In genomic region chr3:132231633-132232032, GRCh38 we compare ENCODE assay signal across 12 cellular contexts.
A peak's percentile ranks its signal among the peaks of the same experiment; 100 is the strongest.
DNase-seq lines count a peak whose midpoint lies in the region; ATAC-seq and TF ChIP-seq lines count a peak whose summit lies in the region.
"Had no signal": no experiment of that assay in that cellular context is flagged by ENCODE, and none has a peak within 500 bp of the region (broad histone marks: within the 10 kb centered on the region; RNA-seq: fewer than 3 reads in every experiment).

No MANE protein-coding gene starts in this region.

- H3K4me3 ChIP-seq in A673 (ENCODE audit: low read depth, low read length, poor library complexity, severe bottlenecking) (no peak overlapping the region), SK-N-MC (peak overlapping the region; percentile 24; the same call in 1 of the 2 replicates), HAP-1 (no peak overlapping the region)

- CTCF ChIA-PET in A673 (lab: Charles Lee): interaction anchor here (1.4 kb wide), 1 partner anchor 111 kb away, joined by 3 read pairs; no protein-coding TSS in a partner anchor

- H3K9me3 ChIP-seq in A673 (ENCODE audit: low read depth, low read length, poor library complexity, severe bottlenecking) (no peaks in the 10 kb centered on the region), SK-N-MC (ENCODE audit: low read depth, low read length) (no peaks in the 10 kb centered on the region), HAP-1 (no peaks in the 10 kb centered on the region)

- H3K27ac ChIP-seq in A673 (ENCODE audit: low read depth, low read length, poor library complexity, severe bottlenecking) (no peak overlapping the region), SK-N-MC (no peak overlapping the region)

- TF ChIP-seq CTCF in A673 (conservative IDR thresholded peaks at IDR 0.05; ENCODE audit: low read depth, low read length): no peak

- no peaks in the 10 kb centered on the region for H3K4me1 ChIP-seq in A673 (ENCODE audit: insufficient read depth, low read length, poor library complexity, severe bottlenecking)
- H3K4me1 ChIP-seq in HAP-1: no peaks in the 10 kb centered on the region

- H3K36me3 ChIP-seq in A673 (ENCODE audit: insufficient read depth, low read length, poor library complexity, severe bottlenecking): no peaks in the 10 kb centered on the region
- H3K36me3 ChIP-seq in SK-N-MC (ENCODE audit: insufficient read depth, low read length): no peaks in the 10 kb centered on the region
- H3K36me3 ChIP-seq in HAP-1 (replicated peaks): no peaks in the 10 kb centered on the region

- intact Hi-C loops in A673 (cut with micrococcal nuclease; ENCODE audit: unreplicated experiment) (no loop called here), left cardiac atrium (cut with DNase I) (no loop called here)

- in situ Hi-C loops in HAP-1 (cut with MboI; ENCODE audit: low sequenced_read_pairs): no loop called here

- DNase-seq in A673 (ENCODE audit: low spot score) (peak; percentile 57), HCEC 1CT (peak; percentile 67), SK-N-MC (ENCODE audit: low read depth, low spot score) (peak; percentile 42), left cardiac atrium (no peak), globus pallidus (ENCODE audit: low spot score) (no peak), COR-L47 (lab: John Stamatoyannopoulos, UW) (no peak), HAP-1 (ENCODE audit: low spot score in 2 of 2) (no peak)
- DNase-seq: activated gamma-delta T cell; CD8-positive, alpha-beta memory T cell; naive B cell; stimulated activated CD4-positive, alpha-beta T cell treated with anti-CD3 and anti-CD28 coated beads, Interleukin-4, amount 100 ng/mL, for 1 hour had no signal

- H3K27me3 ChIP-seq in A673 (replicated peaks; ENCODE audit: insufficient read depth, low read depth, low read length, poor library complexity): no peaks in the 10 kb centered on the region
- no peaks in the 10 kb centered on the region for H3K27me3 ChIP-seq in HAP-1 (ENCODE audit: low read depth)

- ATAC-seq in left cardiac atrium (peak; percentile 84 to 88), HG03135 (IDR thresholded peaks at IDR 0.05; ENCODE audit: unreplicated experiment) (no peak)

- BruUV-seq in A673 (replicated peaks; lab: Mats Ljungman, UMichigan): no TSS peak

- no peak overlapping the region for H3K9ac ChIP-seq in SK-N-MC (ENCODE audit: insufficient read length)

- POLR2A ChIA-PET in A673 (lab: Charles Lee; ENCODE audit: low non-redundant PET): interaction anchor here (0.6 to 0.7 kb wide), 2 partner anchors 37 to 87 kb away, joined by 3 read pairs; no protein-coding TSS in a partner anchor

Comparison
In these comparisons a context has a peak if more than half of its experiments do, and no peak if none do; other contexts are left out.
1. DNase-seq: peak in A673 (single experiment), HCEC 1CT (single experiment) and SK-N-MC (single experiment); none in left cardiac atrium (single experiment), globus pallidus (single experiment), COR-L47 (single experiment) and HAP-1 (0 of 2).